Comparison of ENCODE assay signal across 15 cellular contexts in genomic region chr13:52760078-52760477, GRCh38.
"Had no signal": no experiment of that assay in that cellular context is flagged by ENCODE, and none has a peak within 500 bp of the region (broad histone marks: within the 10 kb centered on the region; RNA-seq: fewer than 3 reads in every experiment).

No MANE protein-coding gene starts in this region.

- H3K27ac Mint-ChIP-seq: activated naive CD4-positive, alpha-beta T cell treated with anti-CD3 and anti-CD28 coated beads, Interleukin-2, amount 10 ng/mL, durations not matched to agents 7 days and 5 days; activated T-helper 2 cell treated with anti-CD3 and anti-CD28 coated beads, Interferon-gamma antibody, Interleukin-2, Interleukin-4, amounts not matched to agents 10 μg/mL and 5 μg/mL and 100 μg/mL, durations not matched to agents 14 hours and 24 hours and 36 hours; mesothelial cell of epicardium; neural progenitor cell; WTC11 had no signal

- H3K9me3 Mint-ChIP-seq: activated naive CD4-positive, alpha-beta T cell treated with anti-CD3 and anti-CD28 coated beads, Interleukin-2, amount 10 ng/mL, durations not matched to agents 7 days and 5 days; activated T-helper 2 cell treated with anti-CD3 and anti-CD28 coated beads, Interferon-gamma antibody, Interleukin-2, Interleukin-4, amounts not matched to agents 10 μg/mL and 5 μg/mL and 100 μg/mL, durations not matched to agents 14 hours and 24 hours and 36 hours; mesothelial cell of epicardium; neural progenitor cell; stimulated activated naive CD8-positive, alpha-beta T cell treated with anti-CD3 and anti-CD28 coated beads, Interleukin-15, amount 100 ng/mL, for 72 hours had no signal

- H3K36me3 Mint-ChIP-seq: activated naive CD4-positive, alpha-beta T cell treated with anti-CD3 and anti-CD28 coated beads, Interleukin-2, amount 10 ng/mL, durations not matched to agents 7 days and 5 days; mesothelial cell of epicardium; neural progenitor cell; WTC11 had no signal

- FAIRE-seq: endometrium, pancreas had no signal

- H3K4me1 Mint-ChIP-seq: activated naive CD4-positive, alpha-beta T cell treated with anti-CD3 and anti-CD28 coated beads, Interleukin-2, amount 10 ng/mL, durations not matched to agents 7 days and 5 days; mesothelial cell of epicardium; neural progenitor cell; stimulated activated naive CD8-positive, alpha-beta T cell treated with anti-CD3 and anti-CD28 coated beads, Interleukin-15, amount 100 ng/mL, for 72 hours had no signal

- H3K4me3 Mint-ChIP-seq: activated naive CD4-positive, alpha-beta T cell treated with anti-CD3 and anti-CD28 coated beads, Interleukin-2, amount 10 ng/mL, durations not matched to agents 7 days and 5 days; mesothelial cell of epicardium; neural progenitor cell; stimulated activated naive CD8-positive, alpha-beta T cell treated with anti-CD3 and anti-CD28 coated beads, Interleukin-15, amount 100 ng/mL, for 72 hours; WTC11 had no signal

- DNase-seq: activated CD4-positive, alpha-beta T cell treated with anti-CD3 and anti-CD28 coated beads, Interleukin-2, amount 50 U/mL, for 1 hour; activated naive CD4-positive, alpha-beta T cell treated with anti-CD3 and anti-CD28 coated beads, Interleukin-2, amount 10 ng/mL, durations not matched to agents 7 days and 5 days; activated T-cell treated with anti-CD3 and anti-CD28 coated beads for 4 hours; left cardiac atrium; lower lobe of right lung; pancreas; stimulated activated CD4-positive, alpha-beta T cell treated with anti-CD3 and anti-CD28 coated beads, Interleukin-4, amount 100 ng/mL, for 4 hours; stimulated activated naive CD8-positive, alpha-beta T cell treated with anti-CD3 and anti-CD28 coated beads, Interleukin-15, amount 100 ng/mL, for 72 hours; testis; upper lobe of right lung had no signal
